Comparison of ENCODE assay signal across 1 cellular context in the genomic region with DNA sequence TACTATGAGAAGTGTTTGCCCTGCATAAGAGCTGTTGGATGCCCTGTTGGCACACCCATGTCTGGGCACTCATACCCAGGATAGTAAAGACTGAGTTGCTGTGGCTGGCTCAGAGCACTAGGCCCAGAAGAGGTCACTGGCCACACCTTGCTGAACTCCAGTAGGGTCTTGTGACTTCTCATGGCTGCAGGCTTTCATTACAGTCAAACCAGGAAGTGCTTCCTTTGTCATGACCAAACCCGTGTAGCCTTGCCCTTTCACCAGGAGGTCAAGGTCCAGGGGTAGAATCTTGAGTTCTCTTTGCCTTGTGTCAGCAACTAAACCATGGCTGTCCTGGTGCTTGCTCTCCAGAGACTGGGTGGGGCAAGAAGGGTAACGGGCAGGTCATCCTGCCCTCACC.
TF ChIP-seq lines count a peak whose summit lies in the region.

No MANE protein-coding gene starts in this region.

TF ChIP-seq in H1, 55 proteins besides CTCF, POLR2A, EP300 and RAD21 (continued from another document):
- TF ChIP-seq, protein P1, sequence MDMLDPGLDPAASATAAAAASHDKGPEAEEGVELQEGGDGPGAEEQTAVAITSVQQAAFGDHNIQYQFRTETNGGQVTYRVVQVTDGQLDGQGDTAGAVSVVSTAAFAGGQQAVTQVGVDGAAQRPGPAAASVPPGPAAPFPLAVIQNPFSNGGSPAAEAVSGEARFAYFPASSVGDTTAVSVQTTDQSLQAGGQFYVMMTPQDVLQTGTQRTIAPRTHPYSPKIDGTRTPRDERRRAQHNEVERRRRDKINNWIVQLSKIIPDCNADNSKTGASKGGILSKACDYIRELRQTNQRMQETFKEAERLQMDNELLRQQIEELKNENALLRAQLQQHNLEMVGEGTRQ (IDR thresholded peaks at IDR 0.05; ENCODE audit: low read length), result no peak
- TF ChIP-seq ZNF274 (IDR thresholded peaks at IDR 0.05; ENCODE audit: borderline replicate concordance, extremely low read depth, low read length) (no peak), SIN3A (conservative IDR thresholded peaks at IDR 0.05 in 1 of 2, IDR thresholded peaks at IDR 0.05 in 1 of 2; ENCODE audit: low read depth in 1 of 2, low read length in 2 of 2) (no peak), FOSL1 (IDR thresholded peaks at IDR 0.05; ENCODE audit: insufficient read depth, low read depth, low read length) (no peak), CEBPB (IDR thresholded peaks at IDR 0.05; ENCODE audit: low read depth, low read length) (no peak), SIRT6 (IDR thresholded peaks at IDR 0.05; ENCODE audit: low read length) (no peak), SP2 (IDR thresholded peaks at IDR 0.05; ENCODE audit: low read length) (no peak)
